1 cellular context compared by ENCODE assay signal in genomic region chr10:89309646-89310045, GRCh38.
TF ChIP-seq lines count a peak whose summit lies in the region.

No MANE protein-coding gene starts in this region.

TF ChIP-seq in endothelial cell of umbilical vein, 7 proteins besides CTCF, POLR2A, EP300 and RAD21 (continued from another document):
- no peak for TF ChIP-seq JUN (IDR thresholded peaks at IDR 0.05; ENCODE audit: borderline replicate concordance, insufficient read depth, insufficient read length, low read depth)
- TF ChIP-seq GATA2 (IDR thresholded peaks at IDR 0.05; ENCODE audit: insufficient read depth, insufficient read length, low read depth, low read length): no peak
- no peak for TF ChIP-seq MAX (IDR thresholded peaks at IDR 0.05; ENCODE audit: insufficient read depth, insufficient read length)
- TF ChIP-seq MYC (IDR thresholded peaks at IDR 0.05; ENCODE audit: low read depth, low read length): no peak
- TF ChIP-seq POLR2AphosphoS5 (IDR thresholded peaks at IDR 0.05; ENCODE audit: insufficient read depth, low read depth, low read length): no peak
